1 cellular context compared by ENCODE assay signal in genomic region chr1:201849372-201850052, GRCh38.
TF ChIP-seq lines count a peak whose summit lies in the region.

No MANE protein-coding gene starts in this region.

TF ChIP-seq in K562, 482 proteins besides CTCF, POLR2A, EP300 and RAD21:
- no peak for TF ChIP-seq ZBTB33 (CRISPR knock-in tag; IDR thresholded peaks at IDR 0.05)
- no peak for TF ChIP-seq NEUROD1 (IDR thresholded peaks at IDR 0.05; ENCODE audit: borderline replicate concordance, low read depth, low read length, partially characterized antibody)
